Comparison of ENCODE assay signal across 10 cellular contexts in genomic region chr9:95023217-95024003, GRCh38.
DNase-seq lines count a peak whose midpoint lies in the region; ATAC-seq and TF ChIP-seq lines count a peak whose summit lies in the region.
"Had no signal": no experiment of that assay in that cellular context is flagged by ENCODE, and none has a peak within 500 bp of the region (broad histone marks: within the 10 kb centered on the region; RNA-seq: fewer than 3 reads in every experiment).

No MANE protein-coding gene starts in this region.

- no peak overlapping the region for H3K27ac Mint-ChIP-seq in activated naive CD8-positive, alpha-beta T cell treated with anti-CD3 and anti-CD28 coated beads for 36 hours

- peaks cover 15 to 26% of the 10 kb centered on the region in 2 donors for H3K4me1 ChIP-seq in neuronal stem cell (ENCODE audit: control insufficient read depth in 2 of 2, insufficient read depth in 1 of 2, low read depth in 1 of 2, low read length in 2 of 2)

- no peak overlapping the region for H2BK15ac ChIP-seq in neuronal stem cell (ENCODE audit: low read length)

- H2BK5ac ChIP-seq in neuronal stem cell (ENCODE audit: low read length): no peak overlapping the region

- H3K9me3 ChIP-seq in neuronal stem cell (replicated peaks in 1 of 2; ENCODE audit: control insufficient read depth in 2 of 2, insufficient read depth in 1 of 2, low read depth in 1 of 2, low read length in 2 of 2): no peaks in the 10 kb centered on the region

- H4K8ac ChIP-seq in neuronal stem cell (ENCODE audit: low read depth, low read length): no peak overlapping the region

- no peak overlapping the region for H3K4me2 ChIP-seq in neuronal stem cell (ENCODE audit: insufficient read depth, low read length, poor library complexity, severe bottlenecking)

- H3K9me3 Mint-ChIP-seq in activated naive CD8-positive, alpha-beta T cell treated with anti-CD3 and anti-CD28 coated beads for 36 hours: no peaks in the 10 kb centered on the region

- H3K4me3 Mint-ChIP-seq in activated naive CD8-positive, alpha-beta T cell treated with anti-CD3 and anti-CD28 coated beads for 36 hours: no peak overlapping the region

- H3K18ac ChIP-seq in neuronal stem cell (ENCODE audit: low read length): peak overlapping the region; percentile 8

- H3K4me3 ChIP-seq in AG10803 (ENCODE audit: low read length) (no peak overlapping the region), neuronal stem cell (ENCODE audit: low read length in 2 of 2) (no peak overlapping the region)

- no peak overlapping the region for H3K9ac ChIP-seq in neuronal stem cell (ENCODE audit: low read depth, low read length, poor library complexity)

- H3K27me3 Mint-ChIP-seq in activated naive CD8-positive, alpha-beta T cell treated with anti-CD3 and anti-CD28 coated beads for 36 hours: no peaks in the 10 kb centered on the region

- no peaks in the 10 kb centered on the region for H3K4me1 Mint-ChIP-seq in activated naive CD8-positive, alpha-beta T cell treated with anti-CD3 and anti-CD28 coated beads for 36 hours

- no peak overlapping the region for H2BK12ac ChIP-seq in neuronal stem cell (ENCODE audit: low read length)

- H3K27me3 ChIP-seq in neuronal stem cell (ENCODE audit: control insufficient read depth in 3 of 3, insufficient read depth in 3 of 3, low read depth in 1 of 3, low read length in 3 of 3): no peaks in the 10 kb centered on the region

- H4K91ac ChIP-seq in neuronal stem cell (ENCODE audit: low read depth, low read length, poor library complexity): no peak overlapping the region

- peak; percentile 12 for ATAC-seq in esophagus mucosa

- no peak overlapping the region for H2BK120ac ChIP-seq in neuronal stem cell (ENCODE audit: low read depth, low read length)

- no peak for TF ChIP-seq CTCF in AG10803 (conservative IDR thresholded peaks at IDR 0.05; ENCODE audit: low read length)

- peak overlapping the region; percentile 14 for H3K27ac ChIP-seq in neuronal stem cell (replicated peaks; ENCODE audit: low read length)

- H3K36me3 Mint-ChIP-seq in activated naive CD8-positive, alpha-beta T cell treated with anti-CD3 and anti-CD28 coated beads for 36 hours: no peaks in the 10 kb centered on the region

- WGBS in neuronal stem cell (ENCODE audit: extremely low coverage in 2 of 2, insufficient read length in 2 of 2, insufficient replicate concordance in 1 of 2), 2 donors: no CpG with 5 or more reads among the region's 9 CpGs

- peak; percentile 83 for DNase-seq in AG10803 (ENCODE audit: low read depth)
- peak; percentile 25 for DNase-seq in NCI-H510A treated with DMSO at 0.1 percent for 48 hours (lab: John Stamatoyannopoulos, UW)
- DNase-seq in neuronal stem cell (ENCODE audit: low spot score): no peak
- DNase-seq in medulla oblongata (ENCODE audit: extremely low spot score): no peak
- DNase-seq in activated naive CD8-positive, alpha-beta T cell treated with anti-CD3 and anti-CD28 coated beads for 36 hours: no peak
- DNase-seq in activated T-cell treated with anti-CD3 and anti-CD28 coated beads for 4 hours: no peak
- no peak for DNase-seq in stimulated activated CD4-positive, alpha-beta T cell treated with anti-CD3 and anti-CD28 coated beads, Interleukin-2, amount 100 ng/mL, for 48 hours
- DNase-seq: activated T-cell treated with anti-CD3 and anti-CD28 coated beads, Interleukin-2, amount 50 U/mL, for 1 hour; NCI-H2171 treated with DMSO at 0.1 percent for 48 hours had no signal

- no peak overlapping the region for H2AK5ac ChIP-seq in neuronal stem cell (ENCODE audit: low read depth, low read length)

- no peak overlapping the region for H3K4ac ChIP-seq in neuronal stem cell (ENCODE audit: low read length)

- H3K23ac ChIP-seq in neuronal stem cell (ENCODE audit: low read depth, low read length, poor library complexity): no peak overlapping the region

- peaks cover 0 to 33% of the 10 kb centered on the region in 2 donors for H3K36me3 ChIP-seq in neuronal stem cell (replicated peaks in 1 of 2; ENCODE audit: control insufficient read depth in 2 of 2, insufficient read depth in 2 of 2, low read length in 2 of 2)

- H3K79me1 ChIP-seq in neuronal stem cell (ENCODE audit: low read depth, low read length): no peaks in the 10 kb centered on the region

- H3K14ac ChIP-seq in neuronal stem cell (ENCODE audit: low read length): no peak overlapping the region

- H2AFZ ChIP-seq in neuronal stem cell (ENCODE audit: low read length): no peak overlapping the region

Comparison
In these comparisons a context has a peak if more than half of its experiments do, and no peak if none do; other contexts are left out.
1. DNase-seq: peak in AG10803 (single experiment) and NCI-H510A treated with DMSO at 0.1 percent for 48 hours (single experiment); none in neuronal stem cell (single experiment), medulla oblongata (single experiment), activated naive CD8-positive, alpha-beta T cell treated with anti-CD3 and anti-CD28 coated beads for 36 hours (single experiment), activated T-cell treated with anti-CD3 and anti-CD28 coated beads for 4 hours (single experiment) and stimulated activated CD4-positive, alpha-beta T cell treated with anti-CD3 and anti-CD28 coated beads, Interleukin-2, amount 100 ng/mL, for 48 hours (0 of 2).